Comparison of ENCODE assay signal across 26 cellular contexts in the genomic region with DNA sequence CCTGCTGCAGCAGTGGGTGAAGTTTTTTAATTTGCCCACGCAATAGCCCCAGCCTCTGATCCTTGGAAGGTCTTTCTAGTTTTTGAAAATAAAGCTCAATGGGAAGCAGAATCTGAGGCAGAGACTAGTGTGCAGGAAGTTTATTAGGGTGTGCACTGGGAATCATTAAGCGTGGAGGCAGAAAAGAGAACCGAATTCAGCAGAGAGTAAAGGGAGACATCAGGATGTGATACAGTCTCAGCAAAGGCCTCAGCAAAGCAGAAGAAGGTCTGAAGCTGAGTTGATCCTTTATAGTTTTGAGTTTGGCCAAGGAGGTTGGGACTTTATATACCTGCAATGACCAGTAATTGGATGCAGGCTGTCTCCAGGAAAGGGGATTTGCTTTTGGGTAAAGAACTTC. TPM values are rescaled to one million over a fixed set of nuclear protein-coding genes. Genes with fewer than 3 reads are reported as not detected.
A peak's percentile ranks its signal among the peaks of the same experiment; 100 is the strongest.
DNase-seq lines count a peak whose midpoint lies in the region; ATAC-seq, FAIRE-seq and TF ChIP-seq lines count a peak whose summit lies in the region.
"Had no signal": no experiment of that assay in that cellular context is flagged by ENCODE, and none has a peak within 500 bp of the region (broad histone marks: within the 10 kb centered on the region; RNA-seq: fewer than 3 reads in every experiment).

No MANE protein-coding gene starts in this region.

- 53 to 71% (median 69%) methylated on average over 3 of the region's 3 CpGs for WGBS in spleen, 5 donors

- BruUV-seq in PC-3 (replicated peaks; lab: Mats Ljungman, UMichigan) = no TSS peak

- CTCF ChIA-PET in activated B cell treated with CpG ODN at 0.5 μM for 24 hours (lab: Charles Lee) = interaction anchor here (1.4 to 1.5 kb wide), 2 partner anchors 14 to 16 kb away, joined by 3 to 5 read pairs; no protein-coding TSS in a partner anchor
- CTCF ChIA-PET in PC-3 (lab: Charles Lee) = no interaction called here

- no peak for TF ChIP-seq POLR2A in GM12891 (IDR thresholded peaks at IDR 0.05; ENCODE audit: low read depth, low read length)
- no peak for TF ChIP-seq POLR2A in spleen (IDR thresholded peaks at IDR 0.05)

- intact Hi-C loops in activated B cell treated with CpG ODN at 0.5 μM for 24 hours (cut with micrococcal nuclease) (no loop called here), spleen (cut with DNase I; ENCODE audit: low total_unique reads) (no loop called here), PC-3 (cut with micrococcal nuclease) (no loop called here)

- DNase-seq in GM12891 (ENCODE audit: insufficient read length, low spot score) = no peak
- DNase-seq in activated B cell treated with CpG ODN at 0.5 μM for 24 hours = no peak
- no peak for DNase-seq in spleen
- no peak for DNase-seq in DMS 273 treated with DMSO at 0.1 percent for 48 hours (lab: John Stamatoyannopoulos, UW)
- DNase-seq in PC-3 = no peak
- DNase-seq in DMS 273 (lab: John Stamatoyannopoulos, UW; ENCODE audit: unreplicated experiment) = no peak
- DNase-seq: Calu3; Kasumi-1; MV-4-11; NCI-H1105 treated with DMSO at 0.1 percent for 48 hours; NCI-H2029; NCI-H446; NCI-H526; NCI-H82; NK-92 treated with Interleukin-12 subunit alpha and Interleukin-12 subunit beta, amount 100 ng/mL, for 24 hours; SHP77 treated with DMSO at 0.1 percent for 48 hours; T-helper 1 cell had no signal

- peak overlapping the region; percentile 84 for H3K27ac Mint-ChIP-seq in activated B cell treated with CpG ODN at 0.5 μM for 24 hours

- peaks cover 0 to 15% (median 0%) of the 10 kb centered on the region in 11 experiments; a peak in 7 of 22 replicates for H3K9me3 ChIP-seq in BLaER1 treated with 17β-estradiol and CSF1 and Interleukin-3, amounts not matched to agents 10 nM and 100 nM (replicated peaks in 1 of 11)
- H3K9me3 ChIP-seq in spleen (no peaks in the 10 kb centered on the region), PC-3 (ENCODE audit: low read length) (no peaks in the 10 kb centered on the region)

- no peaks in the 10 kb centered on the region for H3K9me2 ChIP-seq in PC-3 (replicated peaks; ENCODE audit: low read length)

- peak; percentile 55 for ATAC-seq in activated B cell treated with CpG ODN at 0.5 μM for 24 hours (ENCODE audit: low read depth)
- no peak for ATAC-seq in PC-3
- ATAC-seq: Panc1 had no signal

- no peaks in the 10 kb centered on the region for H3K27me3 Mint-ChIP-seq in activated B cell treated with CpG ODN at 0.5 μM for 24 hours

- no peak overlapping the region for H2AFZ ChIP-seq in PC-3 (ENCODE audit: low read length)

- H3K27ac ChIP-seq in BLaER1 treated with 17β-estradiol and CSF1 and Interleukin-3, amounts not matched to agents 10 nM and 100 nM = no peak overlapping the region
- H3K27ac ChIP-seq in spleen (peak overlapping the region in 5 of 8 donors; percentile 2 to 79 (median 51)), PC-3 (ENCODE audit: low read length) (no peak overlapping the region)
- H3K27ac ChIP-seq: C4-2B had no signal

- TF ChIP-seq CTCF in activated B cell treated with CpG ODN at 0.5 μM for 24 hours (IDR thresholded peaks at IDR 0.05) = no peak
- no peak for TF ChIP-seq CTCF in spleen (IDR thresholded peaks at IDR 0.05 in 8 of 11, conservative IDR thresholded peaks at IDR 0.05 in 3 of 11)
- no peak for TF ChIP-seq CTCF in PC-3 (conservative IDR thresholded peaks at IDR 0.05; ENCODE audit: low read depth, low read length)

- no peaks in the 10 kb centered on the region for H3K27me3 ChIP-seq in BLaER1 treated with 17β-estradiol and CSF1 and Interleukin-3, amounts not matched to agents 10 nM and 100 nM
- H3K27me3 ChIP-seq in spleen (replicated peaks in 1 of 7) = no peaks in the 10 kb centered on the region
- H3K27me3 ChIP-seq in PC-3 (ENCODE audit: low read length) = peaks cover 50% of the 10 kb centered on the region

- peaks cover 4 to 19% (median 12%) of the 10 kb centered on the region in 10 experiments; a peak in 17 of 20 replicates for H3K4me1 ChIP-seq in BLaER1 treated with 17β-estradiol and CSF1 and Interleukin-3, amounts not matched to agents 10 nM and 100 nM
- H3K4me1 ChIP-seq in spleen (peaks cover 0 to 82% (median 18%) of the 10 kb centered on the region in 6 donors), PC-3 (ENCODE audit: insufficient read depth, low read length) (no peaks in the 10 kb centered on the region)

- peaks cover 94% of the 10 kb centered on the region for H3K4me1 Mint-ChIP-seq in activated B cell treated with CpG ODN at 0.5 μM for 24 hours

- H3K36me3 ChIP-seq in BLaER1 treated with 17β-estradiol and CSF1 and Interleukin-3, amounts not matched to agents 10 nM and 100 nM = no peaks in the 10 kb centered on the region
- H3K36me3 ChIP-seq in spleen (no peaks in the 10 kb centered on the region), PC-3 (ENCODE audit: low read depth, low read length) (no peaks in the 10 kb centered on the region)

- H3K36me3 Mint-ChIP-seq in activated B cell treated with CpG ODN at 0.5 μM for 24 hours (ENCODE audit: low read depth) = peaks cover 3% of the 10 kb centered on the region

- FAIRE-seq in GM12891 (lab: Jason Lieb, UNC) = peak; percentile 66
- FAIRE-seq: A204.1, G401.6, H54 had no signal

- H4K20me1 ChIP-seq in BLaER1 treated with 17β-estradiol and CSF1 and Interleukin-3, amounts not matched to agents 10 nM and 100 nM = no peaks in the 10 kb centered on the region
- H4K20me1 ChIP-seq in PC-3 (ENCODE audit: low read length) = no peaks in the 10 kb centered on the region

- no peaks in the 10 kb centered on the region for H3K9me3 Mint-ChIP-seq in activated B cell treated with CpG ODN at 0.5 μM for 24 hours

- H3K79me2 ChIP-seq in PC-3 (ENCODE audit: low read length) = no peaks in the 10 kb centered on the region

- peak overlapping the region in 6 of 11 experiments; percentile 1 to 20 (median 14); a peak in 6 of 22 replicates for H3K4me2 ChIP-seq in BLaER1 treated with 17β-estradiol and CSF1 and Interleukin-3, amounts not matched to agents 10 nM and 100 nM
- H3K4me2 ChIP-seq in PC-3 (ENCODE audit: low read length) = no peak overlapping the region

- H3K4me3 ChIP-seq in BLaER1 treated with 17β-estradiol and CSF1 and Interleukin-3, amounts not matched to agents 10 nM and 100 nM = no peak overlapping the region
- H3K4me3 ChIP-seq in spleen (no peak overlapping the region), PC-3 (ENCODE audit: low read length) (no peak overlapping the region)

- no peaks in the 10 kb centered on the region for H3F3A ChIP-seq in PC-3 (ENCODE audit: low read length, unreplicated experiment)

- H3K9ac ChIP-seq in BLaER1 treated with 17β-estradiol and CSF1 and Interleukin-3, amounts not matched to agents 10 nM and 100 nM = no peak overlapping the region
- H3K9ac ChIP-seq in PC-3 (ENCODE audit: low read length) = no peak overlapping the region

- POLR2A ChIA-PET in activated B cell treated with CpG ODN at 0.5 μM for 24 hours (lab: Charles Lee) = interaction anchor here (0.6 to 2.8 kb wide), 8 partner anchors 10 to 170 kb away, joined by 3 to 12 read pairs (median 4); a partner anchor contains a TSS
- POLR2A ChIA-PET in PC-3 (lab: Charles Lee; ENCODE audit: unreplicated experiment) = interaction anchor here (0.7 kb wide), 1 partner anchor 153 kb away, joined by 4 read pairs; no protein-coding TSS in a partner anchor

- H3K4me3 Mint-ChIP-seq in activated B cell treated with CpG ODN at 0.5 μM for 24 hours = peak overlapping the region; percentile 41

TF ChIP-seq in GM12891, 5 proteins besides CTCF, POLR2A, EP300 and RAD21:
- TF ChIP-seq PAX5 (IDR thresholded peaks at IDR 0.05; ENCODE audit: insufficient read depth, low read length, severe bottlenecking) (no peak), TAF1 (IDR thresholded peaks at IDR 0.05; ENCODE audit: low read depth, low read length) (no peak), SPI1 (IDR thresholded peaks at IDR 0.05; ENCODE audit: low read depth, low read length) (no peak), POLR2AphosphoS5 (IDR thresholded peaks at IDR 0.05; ENCODE audit: low read depth, low read length) (no peak), POU2F2 (IDR thresholded peaks at IDR 0.05; ENCODE audit: low read depth, low read length) (no peak)

RNA-seq across cellular contexts. Expression of a gene that starts 4.9 kb away (rescaled TPM):
- polyA plus RNA-seq in GM12891 (2012; ENCODE audit: low read depth, missing spikeins) = 41.7 TPM
- 49.8 and 53.2 TPM in 2 replicates for total RNA-seq in activated B cell treated with CpG ODN at 0.5 μM for 24 hours
- total RNA-seq in spleen = 10 to 100 TPM; 18.0 to 46.0 (median 27.1) TPM
- polyA plus RNA-seq in spleen = 10 to 100 TPM; 12.8 to 30.0 (median 20.7) TPM
- not detected in 2 replicates for total RNA-seq in PC-3 (2014; rRNA removed)
- total RNA-seq: Calu3, HT-29, M059J had no signal
- polyA plus RNA-seq: AG04450 had no signal

RNA-seq across cellular contexts. Expression of a gene that starts 57.6 kb away (rescaled TPM):
- polyA plus RNA-seq in GM12891 (2012; ENCODE audit: low read depth, missing spikeins) = 33.8 TPM
- total RNA-seq in activated B cell treated with CpG ODN at 0.5 μM for 24 hours (48.3 and 54.9 TPM in 2 replicates), spleen (10 to 100 TPM; 70.9 to 98.1 (median 81.5) TPM), PC-3 (2014; rRNA removed) (117 and 120 TPM in 2 replicates)
- polyA plus RNA-seq in spleen = 10 to 100 TPM; 35.8 to 58.6 (median 44.4) TPM

RNA-seq across cellular contexts. Expression of a gene that starts 57.7 kb away (rescaled TPM):
- polyA plus RNA-seq in GM12891 (2012; ENCODE audit: low read depth, missing spikeins) = 8.7 TPM
- total RNA-seq in activated B cell treated with CpG ODN at 0.5 μM for 24 hours = 25.1 and 26.6 TPM in 2 replicates
- 10 to 100 TPM; 31.1 to 48.0 (median 38.0) TPM for total RNA-seq in spleen
- 10 to 100 TPM in 2 of 3 donors, 1 to 10 TPM in 1; 8.2 to 11.5 (median 11.5) TPM for polyA plus RNA-seq in spleen
- 16.0 and 17.7 TPM in 2 replicates for total RNA-seq in PC-3 (2014; rRNA removed)

Comparison
In these comparisons a context has a peak if more than half of its experiments do, and no peak if none do; other contexts are left out.
1. H3K27ac ChIP-seq: peak in spleen (5 of 8); none in BLaER1 treated with 17β-estradiol and CSF1 and Interleukin-3, amounts not matched to agents 10 nM and 100 nM (0 of 11) and PC-3 (single experiment).
2. RNA of a gene that starts 4.9 kb away (total RNA-seq): 49.8 to 53.2 TPM in activated B cell treated with CpG ODN at 0.5 μM for 24 hours and 18.0 to 46.0 TPM in spleen; not detected in PC-3; every median in the first group is over 10 times any median in the second.